ENCODE assay signal across 30 cellular contexts in the genomic region with DNA sequence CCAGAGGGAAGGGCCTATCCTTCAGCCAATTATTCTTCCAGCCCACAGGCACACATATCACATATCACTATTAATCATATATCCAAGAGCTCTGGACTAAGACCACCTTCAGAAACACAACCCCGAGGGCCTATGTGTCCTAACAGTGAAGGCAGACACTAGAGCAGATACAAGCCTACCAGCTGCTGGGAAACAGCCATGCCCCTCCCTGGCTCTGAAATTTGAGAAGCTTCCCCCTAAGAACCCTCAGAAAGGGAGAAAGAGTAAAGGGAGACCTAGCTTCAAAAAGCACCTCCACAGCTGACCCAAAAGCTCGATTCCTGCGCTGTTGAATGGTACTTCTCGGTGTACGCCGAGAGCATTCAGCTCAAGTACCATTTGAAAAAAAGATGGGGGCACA. TPM values are rescaled to one million over a fixed set of nuclear protein-coding genes. Genes with fewer than 3 reads are reported as not detected.
A peak's percentile ranks its signal among the peaks of the same experiment; 100 is the strongest.
DNase-seq lines count a peak whose midpoint lies in the region; ATAC-seq and TF ChIP-seq lines count a peak whose summit lies in the region.
"Had no signal": no experiment of that assay in that cellular context is flagged by ENCODE, and none has a peak within 500 bp of the region (broad histone marks: within the 10 kb centered on the region; RNA-seq: fewer than 3 reads in every experiment).

No MANE protein-coding gene starts in this region.

- no peak overlapping the region for H4K8ac ChIP-seq in neuronal stem cell (ENCODE audit: low read depth, low read length)

- no peak overlapping the region for H3K9ac ChIP-seq in neuronal stem cell (ENCODE audit: low read depth, low read length, poor library complexity)

- H3K27me3 Mint-ChIP-seq in glutamatergic neuron (ENCODE audit: unreplicated experiment), result peaks cover 2% of the 10 kb centered on the region
- H3K27me3 Mint-ChIP-seq in effector memory CD8-positive, alpha-beta T cell, result peaks cover 39 to 43% of the 10 kb centered on the region in 2 donors
- H3K27me3 Mint-ChIP-seq: activated CD8-positive, alpha-beta T cell treated with anti-CD3 and anti-CD28 coated beads for 36 hours had no signal

- no CpG with 5 or more reads among the region's 6 CpGs for WGBS in neuronal stem cell (ENCODE audit: extremely low coverage in 2 of 2, insufficient read length in 2 of 2, insufficient replicate concordance in 1 of 2), 2 donors

- H3K27ac Mint-ChIP-seq in glutamatergic neuron (ENCODE audit: unreplicated experiment), result peak overlapping the region; percentile 44
- H3K27ac Mint-ChIP-seq in effector memory CD8-positive, alpha-beta T cell, result no peak overlapping the region
- H3K27ac Mint-ChIP-seq: activated CD8-positive, alpha-beta T cell treated with anti-CD3 and anti-CD28 coated beads for 36 hours; activated naive CD4-positive, alpha-beta T cell treated with anti-CD3 and anti-CD28 coated beads, Interleukin-2, amount 50 U/mL, for 72 hours; activated T-helper 2 cell treated with anti-CD3 and anti-CD28 coated beads, Interferon-gamma antibody, Interleukin-2, Interleukin-4, amounts not matched to agents 10 μg/mL and 5 μg/mL and 100 μg/mL, durations not matched to agents 14 hours and 24 hours and 36 hours; CD8-positive, alpha-beta memory T cell; naive thymus-derived CD8-positive, alpha-beta T cell; stimulated activated effector memory CD8-positive, alpha-beta T cell treated with anti-CD3 and anti-CD28 coated beads, Interleukin-12 subunit alpha, Interleukin-12 subunit beta, amount 100 ng/mL, for 72 hours had no signal

- H3K36me3 Mint-ChIP-seq in glutamatergic neuron (ENCODE audit: unreplicated experiment), result peaks cover 5% of the 10 kb centered on the region
- no peaks in the 10 kb centered on the region for H3K36me3 Mint-ChIP-seq in effector memory CD8-positive, alpha-beta T cell (ENCODE audit: insufficient read depth)
- H3K36me3 Mint-ChIP-seq: activated naive CD4-positive, alpha-beta T cell treated with anti-CD3 and anti-CD28 coated beads, Interleukin-2, amount 50 U/mL, for 72 hours; stimulated activated effector memory CD8-positive, alpha-beta T cell treated with anti-CD3 and anti-CD28 coated beads, Interleukin-12 subunit alpha, Interleukin-12 subunit beta, amount 100 ng/mL, for 72 hours had no signal

- H3K4me2 ChIP-seq in neuronal stem cell (ENCODE audit: insufficient read depth, low read length, poor library complexity, severe bottlenecking), result no peak overlapping the region

- H3K18ac ChIP-seq in neuronal stem cell (ENCODE audit: low read length), result peak overlapping the region; percentile 6

- H3K4me1 ChIP-seq in neuronal stem cell (ENCODE audit: control insufficient read depth in 2 of 2, insufficient read depth in 1 of 2, low read depth in 1 of 2, low read length in 2 of 2), result peaks cover 0 to 14% of the 10 kb centered on the region in 2 donors
- H3K4me1 ChIP-seq: BE2C had no signal

- no peak overlapping the region for H4K91ac ChIP-seq in neuronal stem cell (ENCODE audit: low read depth, low read length, poor library complexity)

- H3K4me3 Mint-ChIP-seq in glutamatergic neuron (ENCODE audit: unreplicated experiment), result peak overlapping the region; percentile 21
- H3K4me3 Mint-ChIP-seq in effector memory CD8-positive, alpha-beta T cell, result no peak overlapping the region
- H3K4me3 Mint-ChIP-seq: activated CD8-positive, alpha-beta T cell treated with anti-CD3 and anti-CD28 coated beads for 36 hours; CD8-positive, alpha-beta memory T cell; naive thymus-derived CD8-positive, alpha-beta T cell; stimulated activated effector memory CD8-positive, alpha-beta T cell treated with anti-CD3 and anti-CD28 coated beads, Interleukin-12 subunit alpha, Interleukin-12 subunit beta, amount 100 ng/mL, for 72 hours had no signal

- DNase-seq in H7 (peak; percentile 30), NCI-H2107 treated with DMSO at 0.1 percent for 48 hours (lab: John Stamatoyannopoulos, UW; ENCODE audit: unreplicated experiment) (peak; percentile 58), glutamatergic neuron (no peak), neuronal stem cell (ENCODE audit: low spot score) (no peak), cerebellum (ENCODE audit: low spot score) (no peak), RKO (ENCODE audit: low spot score) (no peak)
- no peak for DNase-seq in effector memory CD8-positive, alpha-beta T cell
- DNase-seq: ACHN; activated CD8-positive, alpha-beta T cell treated with anti-CD3 and anti-CD28 coated beads for 36 hours; BE2C; CD8-positive, alpha-beta memory T cell; DMS153; Kasumi-1; midbrain; naive thymus-derived CD8-positive, alpha-beta T cell; NCI-H1048; NCI-H187; NCI-H774; right lobe of liver; RPMI8226; stimulated activated CD4-positive, alpha-beta T cell treated with anti-CD3 and anti-CD28 coated beads, Interleukin-4, amount 100 ng/mL, for 24 hours; substantia nigra; T-helper 2 cell; upper lobe of right lung had no signal

- H2BK12ac ChIP-seq in neuronal stem cell (ENCODE audit: low read length), result no peak overlapping the region

- peaks cover 10% of the 10 kb centered on the region for H3K9me3 Mint-ChIP-seq in glutamatergic neuron (ENCODE audit: unreplicated experiment)
- no peaks in the 10 kb centered on the region for H3K9me3 Mint-ChIP-seq in effector memory CD8-positive, alpha-beta T cell
- H3K9me3 Mint-ChIP-seq: activated CD8-positive, alpha-beta T cell treated with anti-CD3 and anti-CD28 coated beads for 36 hours; activated naive CD4-positive, alpha-beta T cell treated with anti-CD3 and anti-CD28 coated beads, Interleukin-2, amount 50 U/mL, for 72 hours; activated T-helper 2 cell treated with anti-CD3 and anti-CD28 coated beads, Interferon-gamma antibody, Interleukin-2, Interleukin-4, amounts not matched to agents 10 μg/mL and 5 μg/mL and 100 μg/mL, durations not matched to agents 14 hours and 24 hours and 36 hours; CD8-positive, alpha-beta memory T cell; naive thymus-derived CD8-positive, alpha-beta T cell; stimulated activated effector memory CD8-positive, alpha-beta T cell treated with anti-CD3 and anti-CD28 coated beads, Interleukin-12 subunit alpha, Interleukin-12 subunit beta, amount 100 ng/mL, for 72 hours had no signal

- H3K79me1 ChIP-seq in neuronal stem cell (ENCODE audit: low read depth, low read length), result peaks cover 5% of the 10 kb centered on the region

- H3K14ac ChIP-seq in neuronal stem cell (ENCODE audit: low read length), result no peak overlapping the region

- H2BK5ac ChIP-seq in neuronal stem cell (ENCODE audit: low read length), result no peak overlapping the region

- H3K27me3 ChIP-seq in H7 (ENCODE audit: control insufficient read depth, insufficient read depth, low read length), result no peaks in the 10 kb centered on the region
- no peaks in the 10 kb centered on the region for H3K27me3 ChIP-seq in neuronal stem cell (ENCODE audit: control insufficient read depth in 3 of 3, insufficient read depth in 3 of 3, low read depth in 1 of 3, low read length in 3 of 3)
- H3K27me3 ChIP-seq: BE2C, esophagus muscularis mucosa, right lobe of liver, upper lobe of right lung had no signal

- H2AFZ ChIP-seq in neuronal stem cell (ENCODE audit: low read length), result no peak overlapping the region

- H3K4me1 Mint-ChIP-seq in glutamatergic neuron (ENCODE audit: low read depth, unreplicated experiment), result peaks cover 36% of the 10 kb centered on the region
- H3K4me1 Mint-ChIP-seq in effector memory CD8-positive, alpha-beta T cell (ENCODE audit: low read depth in 2 of 2), result no peaks in the 10 kb centered on the region
- H3K4me1 Mint-ChIP-seq: CD8-positive, alpha-beta memory T cell; stimulated activated effector memory CD8-positive, alpha-beta T cell treated with anti-CD3 and anti-CD28 coated beads, Interleukin-12 subunit alpha, Interleukin-12 subunit beta, amount 100 ng/mL, for 72 hours had no signal

- H3K4ac ChIP-seq in neuronal stem cell (ENCODE audit: low read length), result no peak overlapping the region

- peaks cover 0 to 25% of the 10 kb centered on the region in 2 donors for H3K9me3 ChIP-seq in neuronal stem cell (replicated peaks in 1 of 2; ENCODE audit: control insufficient read depth in 2 of 2, insufficient read depth in 1 of 2, low read depth in 1 of 2, low read length in 2 of 2)
- H3K9me3 ChIP-seq: BE2C, esophagus muscularis mucosa, right lobe of liver, upper lobe of right lung had no signal

- no peak for TF ChIP-seq CTCF in glutamatergic neuron (IDR thresholded peaks at IDR 0.05; ENCODE audit: partially characterized antibody, unreplicated experiment)

- H2AK5ac ChIP-seq in neuronal stem cell (ENCODE audit: low read depth, low read length), result no peak overlapping the region

- ATAC-seq in effector memory CD8-positive, alpha-beta T cell (replicated peaks), result no peak
- ATAC-seq in HG03378 (IDR thresholded peaks at IDR 0.05; ENCODE audit: unreplicated experiment), result no peak
- ATAC-seq: activated CD8-positive, alpha-beta T cell treated with anti-CD3 and anti-CD28 coated beads for 36 hours; activated naive CD4-positive, alpha-beta T cell treated with anti-CD3 and anti-CD28 coated beads, Interleukin-2, amount 50 U/mL, for 72 hours; naive thymus-derived CD8-positive, alpha-beta T cell; right lobe of liver; stimulated activated effector memory CD8-positive, alpha-beta T cell treated with anti-CD3 and anti-CD28 coated beads, Interleukin-12 subunit alpha, Interleukin-12 subunit beta, amount 100 ng/mL, for 72 hours; upper lobe of right lung had no signal

- H2BK120ac ChIP-seq in neuronal stem cell (ENCODE audit: low read depth, low read length), result no peak overlapping the region

- no peak overlapping the region for H3K27ac ChIP-seq in neuronal stem cell (replicated peaks; ENCODE audit: low read length)
- H3K27ac ChIP-seq: esophagus muscularis mucosa, HL-60, right lobe of liver, upper lobe of right lung had no signal

- H3K23ac ChIP-seq in neuronal stem cell (ENCODE audit: low read depth, low read length, poor library complexity), result no peak overlapping the region

- H3K36me3 ChIP-seq in H7 (replicated peaks; ENCODE audit: control insufficient read depth, insufficient read depth, low read length) (no peaks in the 10 kb centered on the region), neuronal stem cell (replicated peaks in 1 of 2; ENCODE audit: control insufficient read depth in 2 of 2, insufficient read depth in 2 of 2, low read length in 2 of 2) (peaks cover 19 to 92% of the 10 kb centered on the region in 2 donors)
- H3K36me3 ChIP-seq: BE2C, esophagus muscularis mucosa, right lobe of liver, upper lobe of right lung had no signal

- H3K4me3 ChIP-seq in H7 (ENCODE audit: insufficient read depth, low read depth, low read length) (no peak overlapping the region), neuronal stem cell (ENCODE audit: low read length in 2 of 2) (no peak overlapping the region)
- H3K4me3 ChIP-seq: esophagus muscularis mucosa, right lobe of liver, upper lobe of right lung had no signal

- no peak overlapping the region for H2BK15ac ChIP-seq in neuronal stem cell (ENCODE audit: low read length)

RNA-seq across cellular contexts. Expression of a gene that starts 17.4 kb away (rescaled TPM):
- total RNA-seq in H7 (2014; rRNA removed; shearing (Covaris generic)), result 309 and 364 TPM in 2 replicates
- total RNA-seq in glutamatergic neuron (ENCODE audit: unreplicated experiment), result 383 TPM
- 462 TPM for polyA plus RNA-seq in neuronal stem cell (2013, experiment 1 of 2)
- 462 TPM for polyA plus RNA-seq in neuronal stem cell (2013, experiment 2 of 2)
- total RNA-seq in cerebellum, result 158 TPM

Comparison
In these comparisons a context has a peak if more than half of its experiments do, and no peak if none do; other contexts are left out.
1. DNase-seq: peak in H7 (single experiment) and NCI-H2107 treated with DMSO at 0.1 percent for 48 hours (single experiment); none in glutamatergic neuron (single experiment), neuronal stem cell (single experiment), cerebellum (single experiment), effector memory CD8-positive, alpha-beta T cell (0 of 3) and RKO (single experiment).